In the genomic region with DNA sequence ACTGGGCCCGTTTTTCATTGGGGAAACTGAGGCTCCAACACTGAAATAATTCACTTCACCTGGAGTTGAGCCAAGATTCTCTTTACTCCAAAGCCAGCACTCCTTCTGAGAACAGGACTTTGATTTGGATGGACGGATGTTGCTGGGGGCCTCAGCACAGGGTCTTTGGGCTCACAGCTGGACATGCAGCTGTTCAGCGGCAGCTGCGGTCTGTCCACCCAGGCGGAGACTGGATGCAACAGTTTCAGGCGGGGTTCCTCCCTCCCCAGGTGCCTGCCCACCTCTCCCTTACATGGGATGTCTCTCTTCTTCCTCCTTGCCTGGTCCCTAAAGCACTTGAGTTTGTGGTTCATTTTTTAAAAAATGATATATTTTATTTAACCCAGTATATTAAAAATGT, we compare ENCODE assay signal across 8 cellular contexts.
"Had no signal": no experiment of that assay in that cellular context is flagged by ENCODE, and none has a peak within 500 bp of the region (broad histone marks: within the 10 kb centered on the region; RNA-seq: fewer than 3 reads in every experiment).

No MANE protein-coding gene starts in this region.

- FAIRE-seq: G401.6, GM12878, GM12891, GM12892, GM18507, GM19239 had no signal

- H3K4me3 ChIP-seq: GM12878 had no signal

- ATAC-seq: GM12878 had no signal

- DNase-seq: GDM1, GF-D8 had no signal
